ENCODE assay signal across 8 cellular contexts in the genomic region with DNA sequence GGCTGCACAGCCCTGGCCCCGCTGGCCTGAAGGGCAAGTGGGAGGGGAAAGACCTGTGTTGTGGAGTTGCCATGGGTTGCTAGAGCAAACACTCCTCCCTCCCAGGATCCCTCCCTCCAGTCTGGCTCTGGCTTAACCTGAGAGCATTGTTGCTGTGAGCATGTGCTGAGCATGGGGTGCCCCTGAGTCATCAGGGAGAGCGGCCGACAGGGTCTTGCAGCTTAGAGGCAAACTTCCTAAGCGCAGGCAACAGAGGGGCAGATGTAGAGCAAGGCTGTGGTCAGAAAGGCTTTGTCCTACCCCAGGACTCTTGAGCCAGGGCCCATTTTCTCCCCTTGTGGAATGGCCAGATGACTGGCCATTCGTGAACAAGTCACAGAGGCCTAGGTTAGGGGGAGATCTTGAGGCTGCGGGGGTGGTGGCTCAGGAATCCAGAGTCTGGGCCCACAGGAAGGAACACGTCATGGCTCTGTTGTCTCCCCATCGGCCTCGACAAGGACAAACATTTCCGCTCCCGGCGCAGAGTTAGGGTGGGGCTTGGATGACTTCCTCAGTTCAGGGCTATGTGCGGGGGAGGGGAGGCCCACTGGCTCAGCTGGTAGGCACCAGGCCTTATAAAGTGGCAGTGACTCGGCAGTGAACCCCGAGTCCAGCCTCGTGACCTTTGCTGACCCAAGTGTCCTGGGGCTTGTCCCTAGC. TPM values are rescaled to one million over a fixed set of nuclear protein-coding genes. Genes with fewer than 3 reads are reported as not detected.
DNase-seq lines count a peak whose midpoint lies in the region; ATAC-seq and TF ChIP-seq lines count a peak whose summit lies in the region.

No MANE protein-coding gene starts in this region.

- peak overlapping the region; percentile 57 for H3K4me2 ChIP-seq in OCI-LY7 (ENCODE audit: low read length)

- no peaks in the 10 kb centered on the region for H3K79me2 ChIP-seq in OCI-LY7 (ENCODE audit: insufficient read depth, low read depth, low read length)

- no peaks in the 10 kb centered on the region for H3K9me2 ChIP-seq in OCI-LY7 (ENCODE audit: insufficient read depth, low read length)

- DNase-seq in GM04503 (ENCODE audit: low read depth) (peak; percentile 99), OCI-LY7 (ENCODE audit: low spot score) (peak; percentile 68), activated T-cell treated with anti-CD3 and anti-CD28 coated beads for 48 hours (ENCODE audit: low read depth) (peak; percentile 84), epithelial cell of prostate (ENCODE audit: low read depth, low spot score) (peak; percentile 91), midbrain (lab: John Stamatoyannopoulos, UW) (peak; percentile 74), SK-N-DZ (ENCODE audit: low spot score) (no peak)
- peak; percentile 71 to 83 for DNase-seq in stimulated activated CD8-positive, alpha-beta memory T cell treated with anti-CD3 and anti-CD28 coated beads, Interleukin-4, amount 100 ng/mL, for 1 hour (ENCODE audit: low read depth in 2 of 2, low spot score in 1 of 2)

- H3K4me1 ChIP-seq in OCI-LY7 (ENCODE audit: insufficient read depth, low read length, poor library complexity, severe bottlenecking), result peaks cover 44% of the 10 kb centered on the region

- TF ChIP-seq CTCF in OCI-LY7 (conservative IDR thresholded peaks at IDR 0.05; ENCODE audit: low read length), result no peak

- peak; percentile 32 for ATAC-seq in HG02970 (IDR thresholded peaks at IDR 0.05; ENCODE audit: low FRiP score, unreplicated experiment)

- no peak overlapping the region for H3K4me3 ChIP-seq in OCI-LY7 (ENCODE audit: low read depth, low read length, poor library complexity, severe bottlenecking)

- no peaks in the 10 kb centered on the region for H3K9me3 ChIP-seq in OCI-LY7 (ENCODE audit: low read length)

- H3K36me3 ChIP-seq in OCI-LY7 (ENCODE audit: insufficient read depth, low read length), result peaks cover 15% of the 10 kb centered on the region

- intact Hi-C loops in OCI-LY7 (cut with micrococcal nuclease; ENCODE audit: unreplicated experiment), result no loop called here

- BruUV-seq in OCI-LY7 (replicated peaks; lab: Mats Ljungman, UMichigan), result no TSS peak

- CTCF ChIA-PET in OCI-LY7 (lab: Charles Lee; ENCODE audit: unreplicated experiment), result no interaction called here

- H4K20me1 ChIP-seq in OCI-LY7 (ENCODE audit: insufficient read depth, low read length), result no peaks in the 10 kb centered on the region

- peak overlapping the region; percentile 11; the same call in 1 of the 2 replicates for H2AFZ ChIP-seq in OCI-LY7 (ENCODE audit: low read length)

- H3K27ac ChIP-seq in OCI-LY7 (ENCODE audit: low read depth, low read length, poor library complexity, severe bottlenecking) (peak overlapping the region; percentile 74), epithelial cell of prostate (peak overlapping the region; percentile 97)

- POLR2A ChIA-PET in OCI-LY7 (lab: Charles Lee), result interaction anchor here (0.5 to 4.2 kb wide), 5 partner anchors 12 to 693 kb away, joined by 3 to 54 read pairs (median 13); partner anchors contain the start of gene RNU5D-1

RNA-seq across cellular contexts. Expression of gene DYNLT4, which starts 0.4 kb away (rescaled TPM):
- total RNA-seq in OCI-LY7 (2014; rRNA removed; shearing (Covaris generic)), result 1.5 TPM in 1 of 2 replicates, not detected in the other
- total RNA-seq in OCI-LY7 (2022), result not detected in 2 replicates
- polyA plus RNA-seq in SK-N-DZ (2014; cell fraction: cytosol; rRNA removed), result not detected in 2 replicates
- not detected in 2 replicates for polyA plus RNA-seq in SK-N-DZ (2014; cell fraction: nucleus; rRNA removed)

RNA-seq across cellular contexts. Expression of gene BTBD19, which starts 0.8 kb away (rescaled TPM):
- 0.21 and 0.44 TPM in 2 replicates for total RNA-seq in OCI-LY7 (2014; rRNA removed; shearing (Covaris generic))
- total RNA-seq in OCI-LY7 (2022), result 2.0 and 2.7 TPM in 2 replicates
- polyA plus RNA-seq in SK-N-DZ (2014; cell fraction: cytosol; rRNA removed), result 0.53 and 0.97 TPM in 2 replicates
- 1.5 and 2.5 TPM in 2 replicates for polyA plus RNA-seq in SK-N-DZ (2014; cell fraction: nucleus; rRNA removed)

RNA-seq across cellular contexts. Expression of gene PLK3, which starts 7.3 kb away (rescaled TPM):
- total RNA-seq in OCI-LY7 (2014; rRNA removed; shearing (Covaris generic)), result 8.3 and 10.1 TPM in 2 replicates
- 8.8 and 10.8 TPM in 2 replicates for total RNA-seq in OCI-LY7 (2022)
- polyA plus RNA-seq in SK-N-DZ (2014; cell fraction: cytosol; rRNA removed), result 2.8 and 5.9 TPM in 2 replicates
- polyA plus RNA-seq in SK-N-DZ (2014; cell fraction: nucleus; rRNA removed), result 7.5 and 12.4 TPM in 2 replicates

RNA-seq across cellular contexts. Expression of gene BEST4, which starts 19.5 kb away (rescaled TPM):
- total RNA-seq in OCI-LY7 (2014; rRNA removed; shearing (Covaris generic)), result 0.44 and 0.93 TPM in 2 replicates
- 3.1 and 3.3 TPM in 2 replicates for total RNA-seq in OCI-LY7 (2022)
- not detected in 2 replicates for polyA plus RNA-seq in SK-N-DZ (2014; cell fraction: cytosol; rRNA removed)
- not detected in 2 replicates for polyA plus RNA-seq in SK-N-DZ (2014; cell fraction: nucleus; rRNA removed)

RNA-seq across cellular contexts. Expression of gene RPS8, which starts 32.2 kb away (rescaled TPM):
- 4,149 and 4,355 TPM in 2 replicates for total RNA-seq in OCI-LY7 (2014; rRNA removed; shearing (Covaris generic))
- total RNA-seq in OCI-LY7 (2022), result 2,707 and 2,775 TPM in 2 replicates
- 3,012 and 3,932 TPM in 2 replicates for polyA plus RNA-seq in SK-N-DZ (2014; cell fraction: cytosol; rRNA removed)
- 1,727 and 2,442 TPM in 2 replicates for polyA plus RNA-seq in SK-N-DZ (2014; cell fraction: nucleus; rRNA removed)
